In genomic region chr3:37694236-37694635, GRCh38 we compare ENCODE assay signal across 21 cellular contexts.
A peak's percentile ranks its signal among the peaks of the same experiment; 100 is the strongest.
DNase-seq lines count a peak whose midpoint lies in the region; ATAC-seq, FAIRE-seq and TF ChIP-seq lines count a peak whose summit lies in the region.
"Had no signal": no experiment of that assay in that cellular context is flagged by ENCODE, and none has a peak within 500 bp of the region (broad histone marks: within the 10 kb centered on the region; RNA-seq: fewer than 3 reads in every experiment).

No MANE protein-coding gene starts in this region.

- H3K27ac Mint-ChIP-seq in MCF 10A (ENCODE audit: low read depth, unreplicated experiment) = no peak overlapping the region
- H3K27ac Mint-ChIP-seq: natural killer cell had no signal

- TF ChIP-seq CTCF in breast epithelium (IDR thresholded peaks at IDR 0.05) = no peak
- no peak for TF ChIP-seq CTCF in MCF 10A (IDR thresholded peaks at IDR 0.05; ENCODE audit: unreplicated experiment)
- no peak for TF ChIP-seq CTCF in bronchial epithelial cell (IDR thresholded peaks at IDR 0.05; ENCODE audit: insufficient read depth, low read length, severe bottlenecking)
- TF ChIP-seq CTCF in uterus (IDR thresholded peaks at IDR 0.05) = no peak

- no peaks in the 10 kb centered on the region for H3K9me3 Mint-ChIP-seq in MCF 10A (ENCODE audit: unreplicated experiment)
- H3K9me3 Mint-ChIP-seq: natural killer cell had no signal

- no peak for TF ChIP-seq POLR2A in breast epithelium (IDR thresholded peaks at IDR 0.05)
- TF ChIP-seq POLR2A in uterus (IDR thresholded peaks at IDR 0.05) = no peak

- CTCF ChIA-PET in MCF 10A (lab: Yijun Ruan, JAX) = no interaction called here

- no peak for ATAC-seq in HG03159 (IDR thresholded peaks at IDR 0.05; ENCODE audit: unreplicated experiment)
- ATAC-seq: activated CD4-positive, CD25-positive, alpha-beta regulatory T cell treated with anti-CD3 and anti-CD28 coated beads, Interleukin-2, amount 50 U/mL, for 24 hours; foreskin keratinocyte; natural killer cell had no signal

- no peaks in the 10 kb centered on the region for H3K36me3 ChIP-seq in breast epithelium
- no peaks in the 10 kb centered on the region for H3K36me3 ChIP-seq in bronchial epithelial cell (ENCODE audit: control insufficient read depth, insufficient read depth, low read length)
- H3K36me3 ChIP-seq in uterus = no peaks in the 10 kb centered on the region

- H3K4me1 ChIP-seq in breast epithelium (peaks cover 0 to 9% of the 10 kb centered on the region in 2 donors), uterus (no peaks in the 10 kb centered on the region)
- H3K4me1 ChIP-seq: foreskin keratinocyte had no signal

- no TSS peak for BruUV-seq in MCF 10A (replicated peaks; lab: Mats Ljungman, UMichigan)

- H3K27me3 ChIP-seq in breast epithelium (no peaks in the 10 kb centered on the region), bronchial epithelial cell (ENCODE audit: control insufficient read depth, insufficient read depth, low read length) (peaks cover 3% of the 10 kb centered on the region), uterus (no peaks in the 10 kb centered on the region)

- H3K9me3 ChIP-seq in breast epithelium = no peaks in the 10 kb centered on the region
- no peaks in the 10 kb centered on the region for H3K9me3 ChIP-seq in uterus

- POLR2A ChIA-PET in MCF 10A (lab: Yijun Ruan, JAX) = no interaction called here

- H3K27me3 Mint-ChIP-seq in MCF 10A (ENCODE audit: insufficient read depth, unreplicated experiment) = peaks cover 40% of the 10 kb centered on the region

- peak overlapping the region in 1 of 3 donors; percentile 2 for H3K4me3 ChIP-seq in breast epithelium
- H3K4me3 ChIP-seq in bronchial epithelial cell (ENCODE audit: low read depth, low read length) = no peak overlapping the region
- no peak overlapping the region for H3K4me3 ChIP-seq in uterus

- no peak for FAIRE-seq in bronchial epithelial cell (lab: Jason Lieb, UNC)
- FAIRE-seq: H54, urothelium cell line had no signal

- H3K36me3 Mint-ChIP-seq in MCF 10A (ENCODE audit: insufficient read depth, unreplicated experiment) = no peaks in the 10 kb centered on the region
- H3K36me3 Mint-ChIP-seq: natural killer cell had no signal

- DNase-seq in breast epithelium (ENCODE audit: low spot score in 2 of 2) (peak in 1 of 2 donors; percentile 69), MCF 10A (ENCODE audit: unreplicated experiment) (no peak), bronchial epithelial cell (ENCODE audit: low read depth) (peak; percentile 15), medulla oblongata (ENCODE audit: extremely low spot score) (peak; percentile 47), germinal center (ENCODE audit: low spot score) (no peak), NCI-H1694 (lab: John Stamatoyannopoulos, UW) (no peak), uterus (no peak)
- DNase-seq: activated gamma-delta T cell; cerebellar nuclear complex; foreskin keratinocyte; GDM1; natural killer cell; NCI-H2171; SHP77; stimulated activated CD4-positive, alpha-beta T cell treated with anti-CD3 and anti-CD28 coated beads, Interleukin-15, amount 100 ng/mL, for 24 hours; stimulated activated naive CD4-positive, alpha-beta T cell treated with Interleukin-2 at 50 U/mL for 16 hours; T-helper 2 cell had no signal

- no peak overlapping the region for H3K4me3 Mint-ChIP-seq in MCF 10A (ENCODE audit: unreplicated experiment)
- H3K4me3 Mint-ChIP-seq: natural killer cell had no signal

- intact Hi-C loops in breast epithelium (cut with DNase I; ENCODE audit: low total_unique reads) = no loop called here
- intact Hi-C loops in MCF 10A (cut with micrococcal nuclease) = no loop called here
- intact Hi-C loops in uterus (cut with DNase I; ENCODE audit: low total_unique reads) = no loop called here

- H3K4me1 Mint-ChIP-seq in MCF 10A (ENCODE audit: insufficient read depth, unreplicated experiment) = no peaks in the 10 kb centered on the region
- H3K4me1 Mint-ChIP-seq: natural killer cell had no signal

- H3K27ac ChIP-seq in breast epithelium (peak overlapping the region; percentile 58 to 71), uterus (no peak overlapping the region)
- H3K27ac ChIP-seq: foreskin keratinocyte had no signal

Comparison
In these comparisons a context has a peak if more than half of its experiments do, and no peak if none do; other contexts are left out.
1. DNase-seq: peak in bronchial epithelial cell (single experiment) and medulla oblongata (single experiment); none in MCF 10A (single experiment), germinal center (single experiment), NCI-H1694 (single experiment) and uterus (0 of 2).
2. H3K27ac ChIP-seq: peak in breast epithelium (2 of 2); none in uterus (0 of 2).